8 cellular contexts compared by ENCODE assay signal in genomic region chr1:37975083-37975482, GRCh38. TPM values are rescaled to one million over a fixed set of nuclear protein-coding genes. Genes with fewer than 3 reads are reported as not detected.
DNase-seq lines count a peak whose midpoint lies in the region; FAIRE-seq and TF ChIP-seq lines count a peak whose summit lies in the region.
"Not testable (repeated sequence)": the region's sequence is repeated elsewhere in the genome, so short reads cannot be mapped to it uniquely, and the experiment has no call there.

No MANE protein-coding gene starts in this region.

- not testable (repeated sequence) for H3K36me3 Mint-ChIP-seq in glutamatergic neuron (ENCODE audit: unreplicated experiment)
- H3K36me3 Mint-ChIP-seq in mesothelial cell of epicardium (peaks cover 61% of the 10 kb centered on the region), type B pancreatic cell (peaks cover 46% of the 10 kb centered on the region)

- not testable (repeated sequence) for H3K9me3 ChIP-seq in HEK293 (ENCODE audit: control insufficient read depth, insufficient read depth, low read depth, low read length)

- H3K4me1 ChIP-seq in HEK293 (ENCODE audit: control insufficient read depth, insufficient read depth, low read length), result not testable (repeated sequence)

- FAIRE-seq in D721Med (lab: Jason Lieb, UNC), result not testable (repeated sequence)

- peaks cover 57 to 85% of the 10 kb centered on the region in 2 experiments for H3K36me3 ChIP-seq in HEK293 (ENCODE audit: control insufficient read depth in 2 of 2, insufficient read depth in 1 of 2, low read length in 2 of 2)

- DNase-seq in D721Med (ENCODE audit: insufficient read length, low spot score); glutamatergic neuron; mesothelial cell of epicardium (ENCODE audit: low spot score in 2 of 2, unreplicated experiment in 2 of 2); type B pancreatic cell (ENCODE audit: extremely low spot score, unreplicated experiment): not testable (repeated sequence)
- DNase-seq in NCI-H2171 treated with DMSO at 0.1 percent for 48 hours (lab: John Stamatoyannopoulos, UW), result peak; percentile 63
- peak; percentile 26 for DNase-seq in SK-N-DZ (ENCODE audit: low spot score)
- peak; percentile 25 to 65 for DNase-seq in T47D (ENCODE audit: low read depth in 1 of 2, low spot score in 1 of 2)

- peak; percentile 49 for TF ChIP-seq CTCF in D721Med (IDR thresholded peaks at IDR 0.05; ENCODE audit: insufficient read depth, missing control alignments)
- TF ChIP-seq CTCF in HEK293 (tag by site-specific recombination; IDR thresholded peaks at IDR 0.05), result 0 out of 2 replicates have a peak, but pooled peaks have one; percentile 33
- peak; percentile 61 for TF ChIP-seq CTCF in glutamatergic neuron (IDR thresholded peaks at IDR 0.05; ENCODE audit: partially characterized antibody, unreplicated experiment)
- TF ChIP-seq CTCF in mesothelial cell of epicardium (IDR thresholded peaks at IDR 0.05; ENCODE audit: unreplicated experiment), result peak; percentile 44
- peak; percentile 77 for TF ChIP-seq CTCF in type B pancreatic cell (conservative IDR thresholded peaks at IDR 0.05)

- in situ Hi-C loops in T47D (cut with HindIII; ENCODE audit: low pct_unique_long_range_greater_than_20kb, low sequenced_read_pairs), result not testable (repeated sequence)

- POLR2A ChIA-PET in HEK293 (lab: Yijun Ruan, JAX), result not testable (repeated sequence)

- not testable (repeated sequence) for H3K4me1 Mint-ChIP-seq in glutamatergic neuron (ENCODE audit: low read depth, unreplicated experiment); mesothelial cell of epicardium; type B pancreatic cell (ENCODE audit: unreplicated experiment)

- H3K27ac Mint-ChIP-seq in glutamatergic neuron (ENCODE audit: unreplicated experiment); type B pancreatic cell: not testable (repeated sequence)
- peak overlapping the region; percentile 7 for H3K27ac Mint-ChIP-seq in mesothelial cell of epicardium

- CTCF ChIA-PET in HEK293 (lab: Yijun Ruan, JAX), result interaction anchor here (0.7 to 1.6 kb wide), 10 partner anchors 37 to 1007 kb away, joined by 3 to 7 read pairs (median 4); no protein-coding TSS in a partner anchor

- H3K27ac ChIP-seq in HEK293 (ENCODE audit: extremely low read depth, low read depth, low read length), result not testable (repeated sequence)

- H3K27me3 Mint-ChIP-seq in glutamatergic neuron (ENCODE audit: unreplicated experiment); mesothelial cell of epicardium (ENCODE audit: low read depth); type B pancreatic cell: not testable (repeated sequence)

- H3K4me3 Mint-ChIP-seq in glutamatergic neuron (ENCODE audit: unreplicated experiment); mesothelial cell of epicardium; type B pancreatic cell: not testable (repeated sequence)

- not testable (repeated sequence) for H3K4me3 ChIP-seq in HEK293 (ENCODE audit: low read depth, low read length)

- H3K9me3 Mint-ChIP-seq in glutamatergic neuron (ENCODE audit: unreplicated experiment); mesothelial cell of epicardium; type B pancreatic cell: not testable (repeated sequence)

TF ChIP-seq in HEK293, 187 proteins besides CTCF, POLR2A, EP300 and RAD21:
- peak; percentile 66 for TF ChIP-seq ZNF654 (tag by site-specific recombination; IDR thresholded peaks at IDR 0.05; ENCODE audit: low read depth)

RNA-seq across cellular contexts. Expression of gene SF3A3, which starts 14.7 kb away (rescaled TPM):
- polyA plus RNA-seq in SK-N-DZ (2014; cell fraction: cytosol; rRNA removed), result 104 and 138 TPM in 2 replicates
- polyA plus RNA-seq in SK-N-DZ (2014; cell fraction: nucleus; rRNA removed), result 89.0 and 153 TPM in 2 replicates
- total RNA-seq in glutamatergic neuron (ENCODE audit: unreplicated experiment) (73.0 TPM), mesothelial cell of epicardium (69.8 to 82.2 TPM (median 80.7 TPM) in 3 replicates), type B pancreatic cell (ENCODE audit: low replicate concordance) (56.1 and 86.5 TPM in 2 replicates)

RNA-seq across cellular contexts. Expression of gene INPP5B, which starts 28.2 kb away (rescaled TPM):
- 10.2 and 12.1 TPM in 2 replicates for polyA plus RNA-seq in SK-N-DZ (2014; cell fraction: cytosol; rRNA removed)
- 6.8 and 10.5 TPM in 2 replicates for polyA plus RNA-seq in SK-N-DZ (2014; cell fraction: nucleus; rRNA removed)
- total RNA-seq in glutamatergic neuron (ENCODE audit: unreplicated experiment) (19.3 TPM), mesothelial cell of epicardium (20.7 to 21.5 TPM (median 20.9 TPM) in 3 replicates), type B pancreatic cell (ENCODE audit: low replicate concordance) (16.1 and 19.3 TPM in 2 replicates)

RNA-seq across cellular contexts. Expression of gene FHL3, which starts 30.2 kb away (rescaled TPM):
- polyA plus RNA-seq in SK-N-DZ (2014; cell fraction: cytosol; rRNA removed), result 8.5 and 9.1 TPM in 2 replicates
- 8.7 and 10.1 TPM in 2 replicates for polyA plus RNA-seq in SK-N-DZ (2014; cell fraction: nucleus; rRNA removed)
- total RNA-seq in glutamatergic neuron (ENCODE audit: unreplicated experiment), result 20.0 TPM
- 46.1 to 50.6 TPM (median 46.2 TPM) in 3 replicates for total RNA-seq in mesothelial cell of epicardium
- 7.0 and 25.1 TPM in 2 replicates for total RNA-seq in type B pancreatic cell (ENCODE audit: low replicate concordance)

RNA-seq across cellular contexts. Expression of gene UTP11, which starts 37.5 kb away (rescaled TPM):
- 95.0 and 95.5 TPM in 2 replicates for polyA plus RNA-seq in SK-N-DZ (2014; cell fraction: cytosol; rRNA removed)
- polyA plus RNA-seq in SK-N-DZ (2014; cell fraction: nucleus; rRNA removed), result 36.9 and 51.2 TPM in 2 replicates
- 34.6 TPM for total RNA-seq in glutamatergic neuron (ENCODE audit: unreplicated experiment)
- 32.3 to 37.2 TPM (median 36.5 TPM) in 3 replicates for total RNA-seq in mesothelial cell of epicardium
- 22.7 and 33.1 TPM in 2 replicates for total RNA-seq in type B pancreatic cell (ENCODE audit: low replicate concordance)
